In the genomic region with DNA sequence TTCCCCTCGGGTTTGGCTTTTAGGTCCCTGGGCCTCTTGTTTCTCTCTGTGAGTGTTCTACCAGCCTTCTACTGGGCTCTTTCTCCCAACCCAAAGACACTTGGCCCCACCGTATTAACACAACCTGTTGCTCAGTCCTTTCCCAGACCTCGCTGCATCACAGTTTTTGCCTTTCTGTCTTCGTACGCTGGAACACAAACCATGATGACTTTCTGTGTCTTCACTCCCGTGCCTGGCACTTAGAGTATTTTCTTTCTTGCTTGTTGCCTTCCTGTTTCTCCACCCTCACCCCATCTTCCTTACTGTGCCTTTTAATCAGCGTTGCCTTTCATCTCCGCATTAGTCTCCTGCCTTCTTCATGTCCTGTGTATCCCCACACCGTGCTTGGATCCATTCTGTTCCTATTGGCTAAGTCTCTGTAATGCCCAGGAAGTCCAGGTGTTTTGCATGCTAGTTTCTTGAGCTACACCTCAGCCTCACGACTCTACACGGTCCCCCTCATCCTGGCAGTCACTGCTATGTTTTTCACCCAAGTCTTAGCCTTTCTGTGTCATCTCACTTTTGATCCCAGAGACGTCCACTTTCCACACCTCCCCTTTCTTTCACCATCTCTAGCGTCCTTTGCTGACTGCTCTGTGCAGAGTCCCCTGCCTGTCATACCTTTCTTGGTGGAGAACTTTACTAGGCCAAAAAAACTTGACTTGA, we compare ENCODE assay signal across 9 cellular contexts. TPM values are rescaled to one million over a fixed set of nuclear protein-coding genes. Genes with fewer than 3 reads are reported as not detected.
DNase-seq lines count a peak whose midpoint lies in the region; ATAC-seq, FAIRE-seq and TF ChIP-seq lines count a peak whose summit lies in the region.
"Had no signal": no experiment of that assay in that cellular context is flagged by ENCODE, and none has a peak within 500 bp of the region (broad histone marks: within the 10 kb centered on the region; RNA-seq: fewer than 3 reads in every experiment).

No MANE protein-coding gene starts in this region.

- H3K4me1 ChIP-seq in left ventricle myocardium inferior (peaks cover 74% of the 10 kb centered on the region), K562 (replicated peaks in 1 of 2; ENCODE audit: control insufficient read depth in 2 of 2, insufficient read depth in 2 of 2, low read length in 2 of 2) (peaks cover 30 to 41% of the 10 kb centered on the region in 2 experiments), mesenchymal stem cell (ENCODE audit: control insufficient read depth, insufficient read depth, low read depth, low read length) (peaks cover 20% of the 10 kb centered on the region)

- no peaks in the 10 kb centered on the region for H3K9me3 ChIP-seq in left ventricle myocardium inferior (replicated peaks)
- no peaks in the 10 kb centered on the region for H3K9me3 ChIP-seq in K562 (replicated peaks; ENCODE audit: control insufficient read depth, insufficient read depth, low read depth, low read length)
- H3K9me3 ChIP-seq in mesenchymal stem cell (ENCODE audit: control insufficient read depth, low read length) = no peaks in the 10 kb centered on the region

- H3K4me3 ChIP-seq in left ventricle myocardium inferior (peak overlapping the region; percentile 91), K562 (peak overlapping the region; percentile 95), mesenchymal stem cell (ENCODE audit: insufficient read depth in 1 of 2, low read depth in 1 of 2, low read length in 2 of 2) (peak overlapping the region; percentile 94 to 95)

- 5% methylated on average over 13 of the region's 13 CpGs for WGBS in K562 (ENCODE audit: insufficient coverage, low coverage, missing lambda C conversion rate)
- 22% methylated on average over 13 of the region's 13 CpGs for WGBS in mesenchymal stem cell

- H3K23ac ChIP-seq in mesenchymal stem cell (ENCODE audit: low read length in 2 of 2) = no peak overlapping the region

- no peaks in the 10 kb centered on the region for H3K79me1 ChIP-seq in mesenchymal stem cell (replicated peaks; ENCODE audit: low read length, poor library complexity, severe bottlenecking)

- no peak overlapping the region for H2BK5ac ChIP-seq in mesenchymal stem cell (ENCODE audit: low read depth, low read length, poor library complexity, severe bottlenecking)

- TF ChIP-seq EP300 in K562 (IDR thresholded peaks at IDR 0.05; ENCODE audit: low read length) = no peak

- H3K36me3 ChIP-seq in left ventricle myocardium inferior (peaks cover 20% of the 10 kb centered on the region), K562 (ENCODE audit: control insufficient read depth, insufficient read depth, low read length) (peaks cover 44% of the 10 kb centered on the region; the same call in 2 of the 3 replicates), mesenchymal stem cell (ENCODE audit: control insufficient read depth in 1 of 2, insufficient read depth in 2 of 2, low read depth in 1 of 2, low read length in 2 of 2) (peaks cover 11 to 17% of the 10 kb centered on the region in 2 experiments)

- no peak for DNase-seq in left ventricle myocardium inferior
- DNase-seq in cardiac septum (ENCODE audit: low spot score) = no peak
- peak in 1 of 4 experiments; percentile 14 for DNase-seq in K562 (ENCODE audit: extremely low read depth in 1 of 4, low spot score in 3 of 4)
- DNase-seq in mesenchymal stem cell = no peak
- DNase-seq in COR-L47 (lab: John Stamatoyannopoulos, UW) = no peak
- no peak for DNase-seq in activated effector memory CD4-positive, alpha-beta T cell treated with Interleukin-2 at 50 U/mL for 16 hours
- DNase-seq in COLO668 (lab: John Stamatoyannopoulos, UW; ENCODE audit: unreplicated experiment) = no peak
- DNase-seq in HuH-7.5 (ENCODE audit: low spot score) = no peak
- DNase-seq: activated gamma-delta T cell treated with Interleukin-2 at 50 U/mL for 16 hours had no signal

- peaks cover 64% of the 10 kb centered on the region for H3K79me2 ChIP-seq in K562 (ENCODE audit: control insufficient read depth, insufficient read depth, low read length)

- no peak overlapping the region for H4K91ac ChIP-seq in mesenchymal stem cell (ENCODE audit: low read length)

- H3K27ac ChIP-seq in left ventricle myocardium inferior (replicated peaks) (peak overlapping the region; percentile 88), K562 (ENCODE audit: extremely low read depth, low read depth, low read length) (peak overlapping the region; percentile 7; the same call in 1 of the 3 replicates), mesenchymal stem cell (ENCODE audit: low read length, poor library complexity, severe bottlenecking) (peak overlapping the region; percentile 8)

- peak overlapping the region; percentile 87 to 95 for H3K9ac ChIP-seq in K562 (ENCODE audit: insufficient read depth in 1 of 2, low read depth in 2 of 2, low read length in 2 of 2)
- peak overlapping the region; percentile 94 for H3K9ac ChIP-seq in mesenchymal stem cell (ENCODE audit: low read length)

- ATAC-seq in K562 = no peak

- no peak overlapping the region for H3K4ac ChIP-seq in mesenchymal stem cell (ENCODE audit: low read depth in 1 of 2, low read length in 2 of 2)

- peaks cover 35% of the 10 kb centered on the region for H4K20me1 ChIP-seq in K562 (replicated peaks; ENCODE audit: control insufficient read depth, insufficient read depth, low read length)

- no peak overlapping the region for H2BK15ac ChIP-seq in mesenchymal stem cell (ENCODE audit: low read depth, poor library complexity, severe bottlenecking)

- POLR2A ChIA-PET in K562 (lab: Yijun Ruan, JAX) = interaction anchor here (0.6 to 1.6 kb wide), 3 partner anchors 30 to 98 kb away, joined by 3 to 4 read pairs (median 3); a partner anchor contains a TSS

- H3K18ac ChIP-seq in mesenchymal stem cell (ENCODE audit: low read depth in 1 of 2, low read length in 2 of 2) = no peak overlapping the region

- CTCF ChIA-PET in K562 (lab: Yijun Ruan, JAX; ENCODE audit: low intra/inter-chr PET ratio) = interaction anchor here (0.5 kb wide), 1 partner anchor 104 kb away, joined by 3 read pairs; no protein-coding TSS in a partner anchor

- TF ChIP-seq CTCF in left ventricle myocardium inferior (IDR thresholded peaks at IDR 0.05; ENCODE audit: borderline replicate concordance) (no peak), K562 (IDR thresholded peaks at IDR 0.05 in 2 of 3, conservative IDR thresholded peaks at IDR 0.05 in 1 of 3; ENCODE audit: insufficient read depth in 2 of 3, low read depth in 1 of 3, low read length in 3 of 3) (no peak)

- TSS peak; percentile 22 for BruUV-seq in K562 (replicated peaks; lab: Mats Ljungman, UMichigan)

- H2BK120ac ChIP-seq in mesenchymal stem cell (ENCODE audit: low read depth, low read length) = no peak overlapping the region

- H3K27me3 ChIP-seq in left ventricle myocardium inferior (ENCODE audit: low read depth) = no peaks in the 10 kb centered on the region
- no peaks in the 10 kb centered on the region for H3K27me3 ChIP-seq in K562 (ENCODE audit: control insufficient read depth in 2 of 2, insufficient read depth in 2 of 2, low read length in 2 of 2)
- H3K27me3 ChIP-seq in mesenchymal stem cell (ENCODE audit: control insufficient read depth in 1 of 2, insufficient read depth in 1 of 2, low read length in 2 of 2) = no peaks in the 10 kb centered on the region

- in situ Hi-C loops in K562 (cut with MboI) = no loop called here

- H3K9me1 ChIP-seq in K562 (ENCODE audit: control insufficient read depth, insufficient read depth, low read length) = peaks cover 5% of the 10 kb centered on the region

- TF ChIP-seq POLR2A in K562 (conservative IDR thresholded peaks at IDR 0.05) = no peak

- no peak for TF ChIP-seq RAD21 in K562 (CRISPR knock-in tag; conservative IDR thresholded peaks at IDR 0.05 in 1 of 2, IDR thresholded peaks at IDR 0.05 in 1 of 2)

- no peak overlapping the region for H2BK12ac ChIP-seq in mesenchymal stem cell (ENCODE audit: low read length in 2 of 2)

- no peak overlapping the region for H2AK5ac ChIP-seq in mesenchymal stem cell (ENCODE audit: low read length, severe bottlenecking)

- intact Hi-C loops in left ventricle myocardium inferior (cut with micrococcal nuclease) (no loop called here), cardiac septum (cut with DNase I) (loop anchor here (2.0 kb wide), 1 partner anchor 28 kb away; no protein-coding TSS in a partner anchor), K562 (cut with micrococcal nuclease) (no loop called here)

- FAIRE-seq in K562 (lab: Jason Lieb, UNC) = no peak

- H3K4me2 ChIP-seq in K562 (ENCODE audit: insufficient read depth, low read length) = peak overlapping the region; percentile 93
- H3K4me2 ChIP-seq in mesenchymal stem cell (ENCODE audit: low read length, poor library complexity, severe bottlenecking) = peak overlapping the region; percentile 91

- H3K14ac ChIP-seq in mesenchymal stem cell (ENCODE audit: low read length in 2 of 2) = no peak overlapping the region

- no peak overlapping the region for H2AFZ ChIP-seq in K562 (ENCODE audit: low read depth, low read length)
- no peak overlapping the region for H2AFZ ChIP-seq in mesenchymal stem cell (ENCODE audit: low read depth, low read length)

- H4K8ac ChIP-seq in mesenchymal stem cell (ENCODE audit: low read length) = no peak overlapping the region

RNA-seq across cellular contexts. Expression of a gene that starts 1.6 kb away (rescaled TPM):
- total RNA-seq in left ventricle myocardium inferior (36.6 TPM), cardiac septum (32.4 TPM), K562 (2014; rRNA removed) (17.8 and 25.4 TPM in 2 replicates), K562 (2014; rRNA removed; fragmentation: Illumina TruSeq; extraction: Trizol) (12.1 and 13.8 TPM in 2 replicates), K562 (2015; rRNA removed; fragmentation: Illumina TruSeq; extraction: Trizol) (15.1 and 17.4 TPM in 2 replicates), K562 (2021) (36.3 and 43.5 TPM in 2 replicates)
- total RNA-seq in K562 (2011; cell fraction: chromatin; rRNA removed; ENCODE audit: low replicate concordance) = 57.5 and 86.5 TPM in 2 replicates
- 42.0 and 48.9 TPM in 2 replicates for total RNA-seq in K562 (2011; cell fraction: nucleolus; rRNA removed)
- 51.4 and 63.0 TPM in 2 replicates for total RNA-seq in K562 (2011; cell fraction: nucleoplasm; rRNA removed)
- polyA plus RNA-seq in K562 (2011; rRNA removed) (13.8 and 18.5 TPM in 2 replicates), K562 (2014; fragmentation: Illumina TruSeq; extraction: Trizol) (25.4 and 27.5 TPM in 2 replicates), K562 (2014; fragmentation: Nextera tagmentation; extraction: Ambion mirVana) (under 1 TPM; 0.32 to 0.45 TPM), K562 (2014; rRNA removed) (20.9 and 23.0 TPM in 2 replicates)
- 13.0 and 20.1 TPM in 2 replicates for polyA plus RNA-seq in K562 (2011; cell fraction: cytosol; rRNA removed)
- polyA plus RNA-seq in K562 (2011; cell fraction: nucleus; rRNA removed) = 19.9 and 32.0 TPM in 2 replicates
- polyA plus RNA-seq in K562 (2012) = 22.5 and 23.3 TPM in 2 replicates
- polyA minus RNA-seq in K562 (2011; rRNA and poly(A)+ RNA removed) = 18.7 and 19.8 TPM in 2 replicates
- 24.5 TPM in 2 replicates for polyA minus RNA-seq in K562 (2011; cell fraction: cytosol; rRNA and poly(A)+ RNA removed)
- polyA minus RNA-seq in K562 (2011; cell fraction: nucleus; rRNA and poly(A)+ RNA removed) = 13.2 and 17.1 TPM in 2 replicates
- 20.0 TPM for polyA plus RNA-seq in mesenchymal stem cell (2013, experiment 1 of 2)
- 19.8 TPM for polyA plus RNA-seq in mesenchymal stem cell (2013, experiment 2 of 2)

RNA-seq across cellular contexts. Expression of a gene that starts 27.3 kb away (rescaled TPM):
- total RNA-seq in left ventricle myocardium inferior = 14.0 TPM
- 14.0 TPM for total RNA-seq in cardiac septum
- total RNA-seq in K562 (2011; cell fraction: chromatin; rRNA removed; ENCODE audit: low replicate concordance) = 22.0 and 38.1 TPM in 2 replicates
- 26.2 and 28.3 TPM in 2 replicates for total RNA-seq in K562 (2011; cell fraction: nucleolus; rRNA removed)
- total RNA-seq in K562 (2011; cell fraction: nucleoplasm; rRNA removed) = 23.4 and 29.6 TPM in 2 replicates
- total RNA-seq in K562 (2014; rRNA removed) = 36.3 and 39.3 TPM in 2 replicates
- total RNA-seq in K562 (2014; rRNA removed; fragmentation: Illumina TruSeq; extraction: Trizol) = 11.5 and 11.8 TPM in 2 replicates
- 31.4 and 31.9 TPM in 2 replicates for total RNA-seq in K562 (2015; rRNA removed; fragmentation: Illumina TruSeq; extraction: Trizol)
- total RNA-seq in K562 (2021) = 33.0 and 35.3 TPM in 2 replicates
- 15.1 and 16.9 TPM in 2 replicates for polyA plus RNA-seq in K562 (2011; rRNA removed)
- polyA plus RNA-seq in K562 (2011; cell fraction: cytosol; rRNA removed) = 18.9 and 34.3 TPM in 2 replicates
- polyA plus RNA-seq in K562 (2011; cell fraction: nucleus; rRNA removed) = 17.4 and 25.9 TPM in 2 replicates
- polyA plus RNA-seq in K562 (2012) = 29.5 and 34.3 TPM in 2 replicates
- 19.6 and 26.5 TPM in 2 replicates for polyA plus RNA-seq in K562 (2014; fragmentation: Illumina TruSeq; extraction: Trizol)
- polyA plus RNA-seq in K562 (2014; fragmentation: Nextera tagmentation; extraction: Ambion mirVana) = under 1 TPM; 0.70 to 0.95 TPM
- polyA plus RNA-seq in K562 (2014; rRNA removed) = 35.0 and 38.6 TPM in 2 replicates
- 4.3 and 4.6 TPM in 2 replicates for polyA minus RNA-seq in K562 (2011; rRNA and poly(A)+ RNA removed)
- polyA minus RNA-seq in K562 (2011; cell fraction: cytosol; rRNA and poly(A)+ RNA removed) = 10.5 and 11.5 TPM in 2 replicates
- 7.0 and 7.8 TPM in 2 replicates for polyA minus RNA-seq in K562 (2011; cell fraction: nucleus; rRNA and poly(A)+ RNA removed)
- polyA plus RNA-seq in mesenchymal stem cell (2013, experiment 1 of 2) = 35.3 TPM
- 35.1 TPM for polyA plus RNA-seq in mesenchymal stem cell (2013, experiment 2 of 2)

Comparison
In these comparisons a context has a peak if more than half of its experiments do, and no peak if none do; other contexts are left out.
1. H3K27ac ChIP-seq: peak in every context shown above with its lines; median percentile 88 in left ventricle myocardium inferior; 8 in mesenchymal stem cell; 7 in K562.